14 cellular contexts compared by ENCODE assay signal in the genomic region with DNA sequence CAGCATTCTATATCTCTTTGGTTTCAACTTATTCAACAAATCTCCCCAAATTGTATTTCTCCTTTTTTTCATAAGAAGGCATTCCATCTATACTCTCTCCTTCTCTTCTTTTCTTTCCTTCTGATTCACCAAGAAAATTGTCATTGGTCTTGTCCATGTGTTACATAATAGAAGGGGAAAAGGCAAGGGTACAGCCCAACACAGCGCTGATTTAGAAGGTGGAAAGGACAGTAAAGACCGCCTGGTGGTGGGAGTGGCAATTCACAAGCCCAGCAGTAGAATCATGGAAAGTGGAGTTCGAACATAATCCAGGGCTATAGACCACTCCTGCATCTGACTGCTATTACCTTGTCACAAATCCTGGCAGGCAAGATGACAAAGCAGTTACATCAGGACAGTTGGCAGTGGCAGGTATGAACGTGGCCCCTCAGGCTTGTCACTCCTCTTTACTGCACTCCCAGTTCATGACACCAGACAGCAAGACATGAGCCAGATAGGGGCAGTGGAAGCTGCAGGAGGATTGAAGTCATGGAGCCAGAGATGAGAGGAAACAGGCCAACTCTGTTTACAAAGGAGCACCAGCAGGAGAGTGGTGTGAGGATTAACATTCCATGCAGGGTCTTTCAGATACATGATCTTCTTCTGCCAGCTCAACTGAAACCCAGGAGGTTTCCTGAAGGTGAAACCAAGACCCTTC. TPM values are rescaled to one million over a fixed set of nuclear protein-coding genes. Genes with fewer than 3 reads are reported as not detected.
DNase-seq lines count a peak whose midpoint lies in the region; ATAC-seq, FAIRE-seq and TF ChIP-seq lines count a peak whose summit lies in the region.
"Had no signal": no experiment of that assay in that cellular context is flagged by ENCODE, and none has a peak within 500 bp of the region (broad histone marks: within the 10 kb centered on the region; RNA-seq: fewer than 3 reads in every experiment).

No MANE protein-coding gene starts in this region.

- H4K5ac ChIP-seq in H1 (ENCODE audit: insufficient read length, low read depth, low read length), result no peak overlapping the region

- POLR2A ChIA-PET in Caco-2 (lab: Charles Lee), result interaction anchor here (0.6 kb wide), 1 partner anchor 70 kb away, joined by 3 read pairs; no protein-coding TSS in a partner anchor
- POLR2A ChIA-PET in H1 (lab: Charles Lee; ENCODE audit: partially characterized antibody), result no interaction called here

- no peak overlapping the region for H3K18ac ChIP-seq in H1 (ENCODE audit: extremely low read depth, low read length)

- H3K27ac ChIP-seq in H1 (ENCODE audit: low read depth, low read length), result no peak overlapping the region
- H3K27ac ChIP-seq: C4-2B had no signal

- no peaks in the 10 kb centered on the region for H3K27me3 Mint-ChIP-seq in Caco-2 (ENCODE audit: insufficient read depth, unreplicated experiment)
- H3K27me3 Mint-ChIP-seq in neural crest cell (ENCODE audit: low read depth), result peaks cover 35% of the 10 kb centered on the region
- H3K27me3 Mint-ChIP-seq in chondrocyte (ENCODE audit: low read depth), result no peaks in the 10 kb centered on the region

- H4K20me1 ChIP-seq in Loucy (ENCODE audit: insufficient read depth, low read length, poor library complexity, severe bottlenecking) (peaks cover 5% of the 10 kb centered on the region), H1 (replicated peaks in 1 of 2; ENCODE audit: control insufficient read depth in 1 of 2, insufficient read depth in 2 of 2, low read length in 2 of 2) (no peaks in the 10 kb centered on the region)

- no peak overlapping the region for H2BK12ac ChIP-seq in H1 (ENCODE audit: low read depth, low read length)

- no TSS peak for BruUV-seq in Caco-2 (replicated peaks; lab: Mats Ljungman, UMichigan)

- no peak overlapping the region for H3K23ac ChIP-seq in H1 (ENCODE audit: insufficient read length)

- H3K14ac ChIP-seq in H1 (ENCODE audit: insufficient read length), result no peak overlapping the region

- no peak for FAIRE-seq in H1 (lab: Jason Lieb, UNC)

- peak overlapping the region; percentile 91 for H4K91ac ChIP-seq in H1 (replicated peaks; ENCODE audit: insufficient read length, low read length)

- TF ChIP-seq RAD21 in H1 (IDR thresholded peaks at IDR 0.05 in 1 of 2, conservative IDR thresholded peaks at IDR 0.05 in 1 of 2; ENCODE audit: low read depth in 2 of 2, low read length in 2 of 2), result no peak

- H3K27ac Mint-ChIP-seq in Caco-2 (ENCODE audit: unreplicated experiment) (peak overlapping the region; percentile 97), neural crest cell (ENCODE audit: unreplicated experiment) (no peak overlapping the region), chondrocyte (ENCODE audit: unreplicated experiment) (no peak overlapping the region)

- H2BK20ac ChIP-seq in H1 (ENCODE audit: low read length), result no peak overlapping the region

- H3K9me3 Mint-ChIP-seq in Caco-2 (ENCODE audit: unreplicated experiment) (no peaks in the 10 kb centered on the region), neural crest cell (no peaks in the 10 kb centered on the region), chondrocyte (ENCODE audit: low read depth) (no peaks in the 10 kb centered on the region)

- H2BK15ac ChIP-seq in H1 (ENCODE audit: low read length), result 0 out of 2 replicates have a peak overlapping the region, but pooled peaks have one; percentile 8

- H3K36me3 ChIP-seq in Caco-2 (ENCODE audit: control insufficient read depth, insufficient read depth, low read length), result no peaks in the 10 kb centered on the region
- H3K36me3 ChIP-seq in Loucy (ENCODE audit: insufficient read depth, low read length), result no peaks in the 10 kb centered on the region
- no peaks in the 10 kb centered on the region for H3K36me3 ChIP-seq in H1 (ENCODE audit: control insufficient read depth in 2 of 4, insufficient read depth in 4 of 4, low read length in 3 of 4)
- H3K36me3 ChIP-seq: MG63 had no signal

- H3K36me3 Mint-ChIP-seq in Caco-2 (ENCODE audit: insufficient read depth, unreplicated experiment), result peaks cover 21% of the 10 kb centered on the region
- peaks cover 2% of the 10 kb centered on the region for H3K36me3 Mint-ChIP-seq in neural crest cell (ENCODE audit: low read depth)
- H3K36me3 Mint-ChIP-seq in chondrocyte (ENCODE audit: low read depth), result no peaks in the 10 kb centered on the region

- intact Hi-C loops in Caco-2 (cut with micrococcal nuclease; ENCODE audit: unreplicated experiment), result loop anchor here (1.0 to 5.0 kb wide), 3 partner anchors 17 to 218 kb away; no protein-coding TSS in a partner anchor

- H3K9me2 ChIP-seq in Loucy (replicated peaks; ENCODE audit: low read depth, low read length), result no peaks in the 10 kb centered on the region

- H3K79me1 ChIP-seq in H1 (ENCODE audit: low read depth, low read length), result no peaks in the 10 kb centered on the region

- CTCF ChIA-PET in Caco-2 (lab: Charles Lee) (interaction anchor here (1.4 kb wide), 1 partner anchor 157 kb away, joined by 3 read pairs; no protein-coding TSS in a partner anchor), H1 (lab: Charles Lee; ENCODE audit: partially characterized antibody) (interaction anchor here (0.9 to 1.5 kb wide), 8 partner anchors 13 to 160 kb away, joined by 3 to 7 read pairs (median 4); no protein-coding TSS in a partner anchor)

- no peak overlapping the region for H3K4ac ChIP-seq in H1 (replicated peaks; ENCODE audit: insufficient read length, low read depth, low read length)

- peaks cover 19% of the 10 kb centered on the region for H3K4me1 ChIP-seq in Caco-2
- peaks cover 71% of the 10 kb centered on the region for H3K4me1 ChIP-seq in Loucy (ENCODE audit: insufficient read depth, low read length, poor library complexity, severe bottlenecking)
- peaks cover 5 to 19% (median 11%) of the 10 kb centered on the region in 4 experiments for H3K4me1 ChIP-seq in H1 (replicated peaks in 1 of 4; ENCODE audit: control insufficient read depth in 3 of 4, insufficient read depth in 4 of 4, low read length in 3 of 4)

- no peak overlapping the region for H2BK5ac ChIP-seq in H1 (ENCODE audit: low read depth, low read length)

- peak overlapping the region; percentile 28 for H2BK120ac ChIP-seq in H1 (replicated peaks; ENCODE audit: low read depth, low read length)

- H2AK5ac ChIP-seq in H1 (ENCODE audit: low read depth, low read length), result no peak overlapping the region

- no peak overlapping the region for H2AFZ ChIP-seq in Loucy (ENCODE audit: low read length)
- no peak overlapping the region for H2AFZ ChIP-seq in H1 (ENCODE audit: low read length)

- no peak overlapping the region for H3K56ac ChIP-seq in H1 (replicated peaks; ENCODE audit: insufficient read length, low read depth, low read length)

- no peak for TF ChIP-seq POLR2A in H1 (IDR thresholded peaks at IDR 0.05; ENCODE audit: control extremely low read depth in 1 of 2, low read depth in 2 of 2, low read length in 2 of 2)

- H3K4me3 Mint-ChIP-seq in Caco-2 (ENCODE audit: unreplicated experiment) (peak overlapping the region; percentile 94), neural crest cell (peak overlapping the region; percentile 92), chondrocyte (ENCODE audit: unreplicated experiment) (no peak overlapping the region)

- H3F3A ChIP-seq in Loucy (ENCODE audit: low read depth), result no peaks in the 10 kb centered on the region

- no peak for TF ChIP-seq EP300 in H1 (IDR thresholded peaks at IDR 0.05; ENCODE audit: borderline replicate concordance in 1 of 2, low read depth in 2 of 2, low read length in 2 of 2)

- peaks cover 43% of the 10 kb centered on the region for H3K79me2 ChIP-seq in Loucy (ENCODE audit: insufficient read depth, low read length)
- H3K79me2 ChIP-seq in H1 (ENCODE audit: control insufficient read depth in 1 of 2, insufficient read depth in 2 of 2, low read length in 2 of 2), result no peaks in the 10 kb centered on the region

- no peak for ATAC-seq in HG02870 (IDR thresholded peaks at IDR 0.05; ENCODE audit: unreplicated experiment)

- H3K9ac ChIP-seq in Loucy (ENCODE audit: low read depth, low read length, poor library complexity, severe bottlenecking) (peak overlapping the region; percentile 83), H1 (replicated peaks in 1 of 4; ENCODE audit: extremely low read depth in 1 of 4, low read depth in 3 of 4, low read length in 3 of 4) (no peak overlapping the region)

- DNase-seq in Caco-2, result peak; percentile 34 to 55
- no peak for DNase-seq in H1 (ENCODE audit: low read depth in 1 of 2, low spot score in 2 of 2)
- no peak for DNase-seq in neural crest cell (ENCODE audit: low read depth, low spot score)
- no peak for DNase-seq in chondrocyte (ENCODE audit: low spot score)
- DNase-seq in activated effector memory CD4-positive, alpha-beta T cell treated with Interleukin-2 at 50 U/mL for 16 hours, result no peak
- DNase-seq in NCI-H2196 treated with DMSO at 0.1 percent for 48 hours (lab: John Stamatoyannopoulos, UW; ENCODE audit: unreplicated experiment), result no peak
- DNase-seq: activated T-cell treated with anti-CD3 and anti-CD28 coated beads, Interleukin-2, amount 50 U/mL, for 1 hour; MG63; NCI-H226; RPMI8226; stimulated activated CD4-positive, alpha-beta T cell treated with anti-CD3 and anti-CD28 coated beads, Interleukin-2, amount 100 ng/mL, for 48 hours had no signal

- peak overlapping the region; percentile 88 for H3K4me2 ChIP-seq in Loucy (ENCODE audit: low read depth, low read length, poor library complexity, severe bottlenecking)
- peak overlapping the region; percentile 30 to 87; a peak in 3 of 4 replicates for H3K4me2 ChIP-seq in H1 (ENCODE audit: insufficient read depth in 1 of 2, low read depth in 2 of 2, low read length in 2 of 2)

- H3K27me3 ChIP-seq in Caco-2 (replicated peaks; ENCODE audit: control insufficient read depth, insufficient read depth, low read length), result no peaks in the 10 kb centered on the region
- no peaks in the 10 kb centered on the region for H3K27me3 ChIP-seq in Loucy (ENCODE audit: insufficient read depth, low read length, poor library complexity, severe bottlenecking)
- peaks cover 0 to 16% (median 8%) of the 10 kb centered on the region in 4 experiments; a peak in 5 of 7 replicates for H3K27me3 ChIP-seq in H1 (replicated peaks in 1 of 4; ENCODE audit: control insufficient read depth in 3 of 4, extremely low read depth in 1 of 4, insufficient read depth in 3 of 4, low read length in 3 of 4)
- H3K27me3 ChIP-seq: MG63 had no signal

- TF ChIP-seq CTCF in Caco-2 (IDR thresholded peaks at IDR 0.05; ENCODE audit: insufficient read depth in 1 of 2, low read depth in 1 of 2, low read length in 1 of 2, severe bottlenecking in 1 of 2, unreplicated experiment in 1 of 2) (no peak), Loucy (conservative IDR thresholded peaks at IDR 0.05; ENCODE audit: low read length) (peak; percentile 26), H1 (IDR thresholded peaks at IDR 0.05; ENCODE audit: control extremely low read depth in 1 of 3, insufficient read depth in 1 of 3, low read depth in 1 of 3, low read length in 3 of 3) (peak in 1 of 3 experiments; percentile 9; a peak in 1 of 4 replicates), neural crest cell (conservative IDR thresholded peaks at IDR 0.05) (no peak), chondrocyte (IDR thresholded peaks at IDR 0.05) (no peak)

- WGBS in H1 (ENCODE audit: extremely low coverage in 1 of 2, insufficient coverage in 1 of 2, insufficient read length in 1 of 2, insufficient replicate concordance in 2 of 2, low coverage in 1 of 2, low lambda C conversion rate in 2 of 2, missing lambda C conversion rate in 1 of 2), 2 experiments, result 79% methylated on average over 3 of the region's 4 CpGs; no CpG with 5 or more reads in 1 of the 2 experiments

- H4K8ac ChIP-seq in H1 (ENCODE audit: extremely low read depth, insufficient read depth, low read length), result no peak overlapping the region

- H3K4me3 ChIP-seq in Caco-2 (ENCODE audit: low read depth, low read length) (no peak overlapping the region), Loucy (ENCODE audit: low read length, poor library complexity, severe bottlenecking) (peak overlapping the region; percentile 77), H1 (ENCODE audit: extremely low read depth in 1 of 4, insufficient read depth in 2 of 4, low read depth in 3 of 4, low read length in 4 of 4) (no peak overlapping the region)
- H3K4me3 ChIP-seq: MG63 had no signal

- peaks cover 12% of the 10 kb centered on the region for H3K23me2 ChIP-seq in H1 (ENCODE audit: low read depth, low read length)

- H3K9me3 ChIP-seq in Caco-2 (no peaks in the 10 kb centered on the region), Loucy (ENCODE audit: insufficient read depth, low read depth, low read length) (no peaks in the 10 kb centered on the region), H1 (ENCODE audit: insufficient read depth in 2 of 2, low read depth in 1 of 2, low read length in 1 of 2) (no peaks in the 10 kb centered on the region)
- H3K9me3 ChIP-seq: MG63 had no signal

- H3K4me1 Mint-ChIP-seq in Caco-2 (ENCODE audit: low read depth, unreplicated experiment) (peaks cover 27% of the 10 kb centered on the region), neural crest cell (peaks cover 28% of the 10 kb centered on the region), chondrocyte (ENCODE audit: low read depth) (peaks cover 37% of the 10 kb centered on the region)

RNA-seq across cellular contexts. Expression of a gene that starts 2.1 kb away (rescaled TPM):
- total RNA-seq in Caco-2 (2022), result 45.7 and 50.4 TPM in 2 replicates
- total RNA-seq in H1 (2021; fragmentation: NEBNext Ultra II Directional; extraction: Animal tissue kit (Norgen Biotek cat#: 25700)), result 1.6 and 2.2 TPM in 2 replicates
- polyA plus RNA-seq in H1 (2011; rRNA removed), result 1.1 and 2.0 TPM in 2 replicates
- 1.5 TPM for polyA plus RNA-seq in H1 (2011; cell fraction: cytosol; rRNA removed)
- 3.9 TPM for polyA plus RNA-seq in H1 (2011; cell fraction: nucleus; rRNA removed)
- polyA plus RNA-seq in H1 (2012, experiment 1 of 2), result 2.4 to 3.1 TPM (median 2.5 TPM) in 4 replicates
- polyA plus RNA-seq in H1 (2012, experiment 2 of 2), result 0.51 TPM
- polyA plus RNA-seq in H1 (2013, experiment 1 of 2), result 1.4 TPM
- 1.3 TPM for polyA plus RNA-seq in H1 (2013, experiment 2 of 2)
- polyA minus RNA-seq in H1 (2011; rRNA and poly(A)+ RNA removed), result 2.6 and 2.7 TPM in 2 replicates
- polyA minus RNA-seq in H1 (2011; cell fraction: cytosol; rRNA and poly(A)+ RNA removed), result 3.0 TPM
- polyA minus RNA-seq in H1 (2011; cell fraction: nucleus; rRNA and poly(A)+ RNA removed), result 3.8 TPM
- total RNA-seq in neural crest cell, result 2.9 TPM in 2 replicates
- 6.4 to 11.0 TPM (median 7.2 TPM) in 3 replicates for total RNA-seq in chondrocyte

Comparison
In these comparisons a context has a peak if more than half of its experiments do, and no peak if none do; other contexts are left out.
1. DNase-seq: peak in Caco-2 (2 of 2); none in H1 (0 of 2), neural crest cell (single experiment), chondrocyte (single experiment), activated effector memory CD4-positive, alpha-beta T cell treated with Interleukin-2 at 50 U/mL for 16 hours (single experiment) and NCI-H2196 treated with DMSO at 0.1 percent for 48 hours (single experiment).